8 cellular contexts compared by ENCODE assay signal in the genomic region with DNA sequence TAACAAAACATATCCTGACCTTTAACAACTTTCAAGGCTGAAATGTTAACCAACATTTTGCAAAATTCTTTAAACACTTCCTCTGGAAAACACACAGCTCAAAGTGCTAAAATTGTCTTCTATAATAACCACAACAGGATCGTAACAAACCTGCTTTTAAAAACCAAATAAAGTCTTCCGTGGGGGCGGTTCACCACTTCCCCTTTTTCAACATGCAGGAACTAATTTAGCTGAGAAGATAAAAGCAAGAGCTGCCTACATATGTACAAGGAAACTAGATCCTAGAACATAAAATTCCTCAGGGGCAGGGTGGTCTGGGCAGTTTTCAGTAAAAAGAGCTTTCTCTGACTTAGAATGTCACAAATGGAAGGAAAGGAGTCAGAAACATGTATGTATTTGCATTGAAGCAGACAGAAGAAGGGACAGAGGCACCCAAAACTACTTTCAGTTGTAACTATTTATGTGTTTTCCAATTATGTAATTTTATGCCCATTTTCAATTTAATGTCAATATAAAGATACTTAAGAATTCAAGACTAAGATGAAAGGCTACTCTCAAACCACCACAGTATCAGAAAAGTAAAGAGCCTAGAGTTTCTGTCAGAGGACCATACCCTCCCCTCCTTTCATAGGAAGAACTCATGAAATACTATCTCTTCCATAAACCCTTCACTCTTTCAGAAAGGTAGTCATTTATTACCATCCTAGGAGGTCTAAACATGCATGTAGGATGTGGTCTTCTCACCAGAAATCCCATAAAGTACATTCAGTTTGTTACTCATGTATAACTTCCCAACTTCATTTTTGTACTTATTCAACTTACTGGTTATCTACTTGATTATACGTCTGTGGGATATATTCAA.
DNase-seq lines count a peak whose midpoint lies in the region; ATAC-seq and TF ChIP-seq lines count a peak whose summit lies in the region.

No MANE protein-coding gene starts in this region.

- H3K9me3 ChIP-seq in Loucy (ENCODE audit: insufficient read depth, low read depth, low read length) (peaks cover 7% of the 10 kb centered on the region; the same call in 1 of the 2 replicates), HAP-1 (no peaks in the 10 kb centered on the region), SJCRH30 (replicated peaks) (no peaks in the 10 kb centered on the region; the same call in 1 of the 2 replicates)

- in situ Hi-C loops in HAP-1 (cut with MboI; ENCODE audit: low sequenced_read_pairs): no loop called here

- peaks cover 40% of the 10 kb centered on the region for H3K4me1 ChIP-seq in Loucy (ENCODE audit: insufficient read depth, low read length, poor library complexity, severe bottlenecking)
- no peaks in the 10 kb centered on the region for H3K4me1 ChIP-seq in HAP-1
- peaks cover 2% of the 10 kb centered on the region; the same call in 1 of the 2 replicates for H3K4me1 ChIP-seq in SJCRH30

- no peaks in the 10 kb centered on the region for H3K9me2 ChIP-seq in Loucy (replicated peaks; ENCODE audit: low read depth, low read length)

- H3K36me3 ChIP-seq in Loucy (ENCODE audit: insufficient read depth, low read length): no peaks in the 10 kb centered on the region
- H3K36me3 ChIP-seq in HAP-1 (replicated peaks): no peaks in the 10 kb centered on the region
- H3K36me3 ChIP-seq in SJCRH30: no peaks in the 10 kb centered on the region

- H3K4me2 ChIP-seq in Loucy (ENCODE audit: low read depth, low read length, poor library complexity, severe bottlenecking): peak overlapping the region; percentile 76

- H3K9me3 Mint-ChIP-seq in activated naive CD4-positive, alpha-beta T cell treated with anti-CD3 and anti-CD28 coated beads, Interleukin-2, amount 50 U/mL, for 24 hours: no peaks in the 10 kb centered on the region

- no peak overlapping the region for H3K9ac ChIP-seq in Loucy (ENCODE audit: low read depth, low read length, poor library complexity, severe bottlenecking)

- no peak overlapping the region for H2AFZ ChIP-seq in Loucy (ENCODE audit: low read length)

- peak overlapping the region; percentile 81 for H3K4me3 Mint-ChIP-seq in activated naive CD4-positive, alpha-beta T cell treated with anti-CD3 and anti-CD28 coated beads, Interleukin-2, amount 50 U/mL, for 24 hours

- no peaks in the 10 kb centered on the region for H3K27me3 Mint-ChIP-seq in activated naive CD4-positive, alpha-beta T cell treated with anti-CD3 and anti-CD28 coated beads, Interleukin-2, amount 50 U/mL, for 24 hours

- H4K20me1 ChIP-seq in Loucy (ENCODE audit: insufficient read depth, low read length, poor library complexity, severe bottlenecking): peaks cover 3% of the 10 kb centered on the region

- no peaks in the 10 kb centered on the region for H3K36me3 Mint-ChIP-seq in activated naive CD4-positive, alpha-beta T cell treated with anti-CD3 and anti-CD28 coated beads, Interleukin-2, amount 50 U/mL, for 24 hours

- peak overlapping the region; percentile 92 for H3K27ac Mint-ChIP-seq in activated naive CD4-positive, alpha-beta T cell treated with anti-CD3 and anti-CD28 coated beads, Interleukin-2, amount 50 U/mL, for 24 hours

- H3K4me1 Mint-ChIP-seq in activated naive CD4-positive, alpha-beta T cell treated with anti-CD3 and anti-CD28 coated beads, Interleukin-2, amount 50 U/mL, for 24 hours: peaks cover 51% of the 10 kb centered on the region

- no peaks in the 10 kb centered on the region for H3K79me2 ChIP-seq in Loucy (ENCODE audit: insufficient read depth, low read length)

- peak overlapping the region; percentile 49 for H3K4me3 ChIP-seq in Loucy (ENCODE audit: low read length, poor library complexity, severe bottlenecking)
- H3K4me3 ChIP-seq in HAP-1: no peak overlapping the region
- no peak overlapping the region for H3K4me3 ChIP-seq in SJCRH30

- H3K27me3 ChIP-seq in Loucy (ENCODE audit: insufficient read depth, low read length, poor library complexity, severe bottlenecking): no peaks in the 10 kb centered on the region
- H3K27me3 ChIP-seq in HAP-1 (ENCODE audit: low read depth): no peaks in the 10 kb centered on the region
- no peaks in the 10 kb centered on the region for H3K27me3 ChIP-seq in SJCRH30

- no peak for TF ChIP-seq CTCF in Loucy (conservative IDR thresholded peaks at IDR 0.05; ENCODE audit: low read length)

- ATAC-seq in GM18858 (IDR thresholded peaks at IDR 0.05; ENCODE audit: unreplicated experiment): peak; percentile 73
- ATAC-seq in GM21737 (IDR thresholded peaks at IDR 0.05; ENCODE audit: unreplicated experiment): peak; percentile 80

- DNase-seq in stimulated activated CD4-positive, alpha-beta T cell treated with anti-CD3 and anti-CD28 coated beads, Interleukin-4, amount 100 ng/mL, for 4 hours: peak; percentile 1 to 32
- DNase-seq in HAP-1 (ENCODE audit: low spot score in 2 of 2) (no peak), SJCRH30 (no peak), NCI-H345 (lab: John Stamatoyannopoulos, UW) (no peak)

- no peak overlapping the region for H3K27ac ChIP-seq in SJCRH30

- H3F3A ChIP-seq in Loucy (ENCODE audit: low read depth): peaks cover 11% of the 10 kb centered on the region; the same call in 1 of the 2 replicates

Comparison
In these comparisons a context has a peak if more than half of its experiments do, and no peak if none do; other contexts are left out.
1. DNase-seq: peak in stimulated activated CD4-positive, alpha-beta T cell treated with anti-CD3 and anti-CD28 coated beads, Interleukin-4, amount 100 ng/mL, for 4 hours (2 of 2); none in HAP-1 (0 of 2), SJCRH30 (0 of 2) and NCI-H345 (single experiment).